ENCODE assay signal across 34 cellular contexts in the genomic region with DNA sequence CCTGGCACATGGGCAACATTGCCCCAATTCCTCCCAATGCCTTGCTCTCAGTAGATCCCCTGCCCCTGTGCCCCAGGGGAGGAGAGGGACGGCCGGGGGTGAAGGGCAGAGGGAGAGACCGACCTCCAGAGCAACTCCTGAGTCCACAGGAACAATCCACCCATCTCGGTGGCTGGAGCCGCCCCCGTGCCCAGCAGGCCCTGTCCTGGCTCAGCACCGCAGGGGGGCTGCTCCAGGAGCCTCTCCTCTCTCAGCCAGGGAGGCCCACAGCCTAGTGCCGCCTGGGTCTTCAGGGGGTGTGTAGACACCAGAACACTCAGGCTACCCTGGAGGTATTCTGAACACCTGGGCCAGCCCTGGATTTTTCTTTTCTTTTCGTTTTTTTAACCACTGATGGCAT.
"Had no signal": no experiment of that assay in that cellular context is flagged by ENCODE, and none has a peak within 500 bp of the region (broad histone marks: within the 10 kb centered on the region; RNA-seq: fewer than 3 reads in every experiment).

No MANE protein-coding gene starts in this region.

- H3K9me3 ChIP-seq: MG63 had no signal

- H3K4me3 ChIP-seq: MG63 had no signal

- DNase-seq: Karpas-422, Kasumi-1, MG63, MM.1S, MV-4-11, NCI-H1048, NCI-H1092, NCI-H1092 treated with DMSO at 0.1 percent for 48 hours, NCI-H1105, NCI-H1105 treated with DMSO at 0.1 percent for 48 hours, NCI-H1417, NCI-H1417 treated with DMSO at 0.1 percent for 48 hours, NCI-H1436, NCI-H1436 treated with DMSO at 0.1 percent for 48 hours, NCI-H146, NCI-H1694, NCI-H1694 treated with DMSO at 0.1 percent for 48 hours, NCI-H187, NCI-H187 treated with DMSO at 0.1 percent for 48 hours, NCI-H1930, NCI-H2029, NCI-H2029 treated with DMSO at 0.1 percent for 48 hours, NCI-H2081, NCI-H2081 treated with DMSO at 0.1 percent for 48 hours, NCI-H2107, NCI-H2171, NCI-H2171 treated with DMSO at 0.1 percent for 48 hours, NCI-H2227 treated with DMSO at 0.1 percent for 48 hours, NCI-H226, NCI-H345, NCI-H446, NCI-H446 treated with DMSO at 0.1 percent for 48 hours, NCI-H510A, NCI-H510A treated with DMSO at 0.1 percent for 48 hours had no signal

- H3K36me3 ChIP-seq: MG63 had no signal
